1 cellular context compared by ENCODE assay signal in genomic region chr17:78739331-78739853, GRCh38.
TF ChIP-seq lines count a peak whose summit lies in the region.

No MANE protein-coding gene starts in this region.

TF ChIP-seq in K562, 482 proteins besides CTCF, POLR2A, EP300 and RAD21 (continued from another document):
- no peak for TF ChIP-seq PRDM10 (IDR thresholded peaks at IDR 0.05; ENCODE audit: partially characterized antibody)
- no peak for TF ChIP-seq PRMT5 (CRISPR knock-in tag; IDR thresholded peaks at IDR 0.05)
- TF ChIP-seq SREBF2 (CRISPR knock-in tag; IDR thresholded peaks at IDR 0.05) = no peak
